9 cellular contexts compared by ENCODE assay signal in the genomic region with DNA sequence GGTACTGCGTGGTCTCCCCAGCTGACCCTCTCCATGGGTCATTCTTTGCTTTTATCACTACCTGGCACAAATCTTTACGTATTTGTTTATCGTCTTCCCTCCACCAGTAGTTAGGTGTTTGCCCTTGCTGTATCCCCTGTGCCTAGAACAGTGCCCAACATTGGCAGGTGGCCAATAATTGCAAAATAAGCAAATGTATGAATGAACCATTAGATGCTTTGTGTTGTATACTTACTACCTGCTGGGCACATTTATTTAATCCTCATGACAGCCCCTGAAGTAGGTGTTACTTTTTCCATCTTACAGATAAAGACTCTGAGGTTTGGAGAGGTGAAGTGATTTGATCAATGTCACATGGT. TPM values are rescaled to one million over a fixed set of nuclear protein-coding genes. Genes with fewer than 3 reads are reported as not detected.
A peak's percentile ranks its signal among the peaks of the same experiment; 100 is the strongest.
DNase-seq lines count a peak whose midpoint lies in the region; ATAC-seq and TF ChIP-seq lines count a peak whose summit lies in the region.
"Had no signal": no experiment of that assay in that cellular context is flagged by ENCODE, and none has a peak within 500 bp of the region (broad histone marks: within the 10 kb centered on the region; RNA-seq: fewer than 3 reads in every experiment).

No MANE protein-coding gene starts in this region.

- H3K4me3 ChIP-seq in transverse colon = no peak overlapping the region
- H3K4me3 ChIP-seq: cardiac muscle cell had no signal

- in situ Hi-C loops in transverse colon (cut with MboI; ENCODE audit: low pct_ligation_motif_present in 1 of 4, low pct_unique_long_range_greater_than_20kb in 1 of 4, low sequenced_read_pairs in 3 of 4) = loop anchor here in 2 of 4 donors (25.0 kb wide), 1 partner anchor 96 kb away; no protein-coding TSS in a partner anchor

- H3K27me3 ChIP-seq in transverse colon = no peaks in the 10 kb centered on the region

- peak overlapping the region; percentile 92 for H3K4me3 Mint-ChIP-seq in activated naive CD4-positive, alpha-beta T cell treated with anti-CD3 and anti-CD28 coated beads for 36 hours
- peak overlapping the region; percentile 95 for H3K4me3 Mint-ChIP-seq in activated CD4-positive, alpha-beta memory T cell treated with anti-CD3 and anti-CD28 coated beads, Interleukin-2, amount 10 ng/mL, durations not matched to agents 7 days and 5 days
- H3K4me3 Mint-ChIP-seq in immature natural killer cell = peak overlapping the region in 4 of 5 donors; percentile 94 to 100 (median 98)

- peak overlapping the region; percentile 98 for H3K27ac Mint-ChIP-seq in activated naive CD4-positive, alpha-beta T cell treated with anti-CD3 and anti-CD28 coated beads for 36 hours
- peak overlapping the region; percentile 97 for H3K27ac Mint-ChIP-seq in activated CD4-positive, alpha-beta memory T cell treated with anti-CD3 and anti-CD28 coated beads, Interleukin-2, amount 10 ng/mL, durations not matched to agents 7 days and 5 days
- peak overlapping the region; percentile 84 to 95 (median 93) for H3K27ac Mint-ChIP-seq in immature natural killer cell

- H3K9me3 Mint-ChIP-seq in activated naive CD4-positive, alpha-beta T cell treated with anti-CD3 and anti-CD28 coated beads for 36 hours = peaks cover 11% of the 10 kb centered on the region
- no peaks in the 10 kb centered on the region for H3K9me3 Mint-ChIP-seq in activated CD4-positive, alpha-beta memory T cell treated with anti-CD3 and anti-CD28 coated beads, Interleukin-2, amount 10 ng/mL, durations not matched to agents 7 days and 5 days
- no peaks in the 10 kb centered on the region for H3K9me3 Mint-ChIP-seq in immature natural killer cell

- TF ChIP-seq CTCF in transverse colon (IDR thresholded peaks at IDR 0.05) = no peak

- H3K36me3 Mint-ChIP-seq in activated naive CD4-positive, alpha-beta T cell treated with anti-CD3 and anti-CD28 coated beads for 36 hours (ENCODE audit: low read depth) = peaks cover 43% of the 10 kb centered on the region
- peaks cover 46% of the 10 kb centered on the region for H3K36me3 Mint-ChIP-seq in activated CD4-positive, alpha-beta memory T cell treated with anti-CD3 and anti-CD28 coated beads, Interleukin-2, amount 10 ng/mL, durations not matched to agents 7 days and 5 days (ENCODE audit: low read depth)
- H3K36me3 Mint-ChIP-seq in immature natural killer cell = peaks cover 0 to 3% (median 0%) of the 10 kb centered on the region in 3 donors

- ATAC-seq in HG02970 (IDR thresholded peaks at IDR 0.05; ENCODE audit: low FRiP score, unreplicated experiment) = no peak
- ATAC-seq in GM19324 (IDR thresholded peaks at IDR 0.05; ENCODE audit: low FRiP score, unreplicated experiment) = no peak

- TF ChIP-seq EP300 in transverse colon (IDR thresholded peaks at IDR 0.05; ENCODE audit: low read depth) = no peak

- peak overlapping the region; percentile 86 to 96 (median 94) for H3K27ac ChIP-seq in transverse colon
- H3K27ac ChIP-seq: cardiac muscle cell had no signal

- 92 to 93% methylated on average over 3 of the region's 3 CpGs for WGBS in transverse colon (ENCODE audit: low coverage in 1 of 2), 2 donors

- CTCF ChIA-PET in activated naive CD4-positive, alpha-beta T cell treated with anti-CD3 and anti-CD28 coated beads for 36 hours (lab: Charles Lee) = interaction anchor here (1.1 to 4.2 kb wide), 9 partner anchors 10 to 98 kb away, joined by 4 to 61 read pairs (median 9); a partner anchor contains a TSS
- CTCF ChIA-PET in activated CD4-positive, alpha-beta memory T cell treated with anti-CD3 and anti-CD28 coated beads, Interleukin-2, amount 10 ng/mL, durations not matched to agents 7 days and 5 days (lab: Charles Lee) = interaction anchor here (0.8 to 5.4 kb wide), 17 partner anchors 8 to 559 kb away, joined by 3 to 59 read pairs (median 7); a partner anchor contains a TSS

- H3K36me3 ChIP-seq in transverse colon = no peaks in the 10 kb centered on the region
- H3K36me3 ChIP-seq: cardiac muscle cell had no signal

- peaks cover 74% of the 10 kb centered on the region for H3K4me1 Mint-ChIP-seq in activated naive CD4-positive, alpha-beta T cell treated with anti-CD3 and anti-CD28 coated beads for 36 hours (ENCODE audit: low read depth)
- peaks cover 76% of the 10 kb centered on the region for H3K4me1 Mint-ChIP-seq in activated CD4-positive, alpha-beta memory T cell treated with anti-CD3 and anti-CD28 coated beads, Interleukin-2, amount 10 ng/mL, durations not matched to agents 7 days and 5 days
- peaks cover 67 to 79% of the 10 kb centered on the region in 2 donors for H3K4me1 Mint-ChIP-seq in immature natural killer cell

- POLR2A ChIA-PET in activated CD4-positive, alpha-beta memory T cell treated with anti-CD3 and anti-CD28 coated beads, Interleukin-2, amount 10 ng/mL, durations not matched to agents 7 days and 5 days (lab: Charles Lee) = interaction anchor here (0.9 to 21.6 kb wide), 9 partner anchors 9 to 214 kb away, joined by 3 to 1001 read pairs (median 5); a partner anchor contains a TSS

- peaks cover 21 to 48% (median 37%) of the 10 kb centered on the region in 4 donors for H3K4me1 ChIP-seq in transverse colon

- intact Hi-C loops in activated naive CD4-positive, alpha-beta T cell treated with anti-CD3 and anti-CD28 coated beads for 36 hours (cut with micrococcal nuclease) = loop anchor here (1.0 to 5.0 kb wide), 6 partner anchors 12 to 244 kb away; a partner anchor contains a TSS
- intact Hi-C loops in transverse colon (cut with DNase I; ENCODE audit: low total_unique reads) = no loop called here

- DNase-seq in activated naive CD4-positive, alpha-beta T cell treated with anti-CD3 and anti-CD28 coated beads for 36 hours = no peak
- no peak for DNase-seq in activated naive CD4-positive, alpha-beta T cell treated with Interleukin-2 at 50 U/mL for 16 hours
- no peak for DNase-seq in activated CD4-positive, alpha-beta memory T cell treated with anti-CD3 and anti-CD28 coated beads, Interleukin-2, amount 10 ng/mL, durations not matched to agents 7 days and 5 days
- DNase-seq in immature natural killer cell (no peak), transverse colon (no peak), 8988T (no peak)

- TF ChIP-seq POLR2A in transverse colon (IDR thresholded peaks at IDR 0.05) = no peak

- H3K9me3 ChIP-seq in transverse colon = no peaks in the 10 kb centered on the region

- H3K27me3 Mint-ChIP-seq in activated naive CD4-positive, alpha-beta T cell treated with anti-CD3 and anti-CD28 coated beads for 36 hours (ENCODE audit: low read depth) = no peaks in the 10 kb centered on the region
- no peaks in the 10 kb centered on the region for H3K27me3 Mint-ChIP-seq in activated CD4-positive, alpha-beta memory T cell treated with anti-CD3 and anti-CD28 coated beads, Interleukin-2, amount 10 ng/mL, durations not matched to agents 7 days and 5 days
- H3K27me3 Mint-ChIP-seq in immature natural killer cell (ENCODE audit: low read depth in 3 of 3) = peaks cover 4 to 12% (median 8%) of the 10 kb centered on the region in 3 donors

RNA-seq across cellular contexts. Expression of a gene that starts 1.9 kb away (rescaled TPM):
- 10 to 100 TPM; 89.1 to 91.3 TPM for total RNA-seq in activated naive CD4-positive, alpha-beta T cell treated with anti-CD3 and anti-CD28 coated beads for 36 hours
- total RNA-seq in activated CD4-positive, alpha-beta memory T cell treated with anti-CD3 and anti-CD28 coated beads, Interleukin-2, amount 10 ng/mL, durations not matched to agents 7 days and 5 days = 100 to 1,000 TPM; 118 to 119 TPM
- polyA plus RNA-seq in immature natural killer cell = 100 to 1,000 TPM in 2 of 3 donors, 10 to 100 TPM in 1; 96.4 to 159 (median 143) TPM
- 10 to 100 TPM; 29.9 to 82.7 (median 61.0) TPM for total RNA-seq in transverse colon

RNA-seq across cellular contexts. Expression of a gene that starts 4.7 kb away (rescaled TPM):
- total RNA-seq in activated naive CD4-positive, alpha-beta T cell treated with anti-CD3 and anti-CD28 coated beads for 36 hours = 100 to 1,000 TPM; 107 to 108 TPM
- 100 to 1,000 TPM; 123 to 124 TPM for total RNA-seq in activated CD4-positive, alpha-beta memory T cell treated with anti-CD3 and anti-CD28 coated beads, Interleukin-2, amount 10 ng/mL, durations not matched to agents 7 days and 5 days
- 10 to 100 TPM; 57.1 to 83.6 (median 66.8) TPM for polyA plus RNA-seq in immature natural killer cell
- total RNA-seq in transverse colon = 1 to 10 TPM; 2.0 to 8.4 (median 6.2) TPM

RNA-seq across cellular contexts. Expression of a gene that starts 15.4 kb away (rescaled TPM):
- under 1 TPM; 0.62 to 0.89 TPM for total RNA-seq in activated naive CD4-positive, alpha-beta T cell treated with anti-CD3 and anti-CD28 coated beads for 36 hours
- under 1 TPM; 0.55 to 0.83 TPM for total RNA-seq in activated CD4-positive, alpha-beta memory T cell treated with anti-CD3 and anti-CD28 coated beads, Interleukin-2, amount 10 ng/mL, durations not matched to agents 7 days and 5 days
- polyA plus RNA-seq in immature natural killer cell = not detected
- total RNA-seq in transverse colon = under 1 TPM in 1 of 4 donors, not detected in 3; 0.16 TPM
- polyA plus RNA-seq: cardiac muscle cell had no signal

RNA-seq across cellular contexts. Expression of a gene that starts 37.6 kb away (rescaled TPM):
- 100 to 1,000 TPM; 176 to 177 TPM for total RNA-seq in activated naive CD4-positive, alpha-beta T cell treated with anti-CD3 and anti-CD28 coated beads for 36 hours
- total RNA-seq in activated CD4-positive, alpha-beta memory T cell treated with anti-CD3 and anti-CD28 coated beads, Interleukin-2, amount 10 ng/mL, durations not matched to agents 7 days and 5 days = 100 to 1,000 TPM; 131 TPM
- polyA plus RNA-seq in immature natural killer cell = 10 to 100 TPM; 76.9 to 99.5 (median 81.5) TPM
- total RNA-seq in transverse colon = 10 to 100 TPM; 14.6 to 44.9 (median 40.8) TPM

RNA-seq across cellular contexts. Expression of a gene that starts 42.9 kb away (rescaled TPM):
- total RNA-seq in activated naive CD4-positive, alpha-beta T cell treated with anti-CD3 and anti-CD28 coated beads for 36 hours = 10 to 100 TPM; 35.7 to 37.8 TPM
- 10 to 100 TPM; 62.1 to 62.6 TPM for total RNA-seq in activated CD4-positive, alpha-beta memory T cell treated with anti-CD3 and anti-CD28 coated beads, Interleukin-2, amount 10 ng/mL, durations not matched to agents 7 days and 5 days
- 10 to 100 TPM; 18.0 to 37.0 (median 27.4) TPM for polyA plus RNA-seq in immature natural killer cell
- 100 to 1,000 TPM in 1 of 4 donors, 10 to 100 TPM in 3; 70.1 to 101 (median 84.0) TPM for total RNA-seq in transverse colon

Comparison
In these comparisons a context has a peak if more than half of its experiments do, and no peak if none do; other contexts are left out.
1. RNA of a gene that starts 4.7 kb away (total RNA-seq): 123 to 124 TPM in activated CD4-positive, alpha-beta memory T cell treated with anti-CD3 and anti-CD28 coated beads, Interleukin-2, amount 10 ng/mL, durations not matched to agents 7 days and 5 days and 107 to 108 TPM in activated naive CD4-positive, alpha-beta T cell treated with anti-CD3 and anti-CD28 coated beads for 36 hours; 2.0 to 8.4 TPM in transverse colon; every median in the first group is over 10 times any median in the second.
2. Peak in every context shown above with its lines, with median percentiles within 50 percentile points of each other: H3K27ac Mint-ChIP-seq and H3K4me3 Mint-ChIP-seq.